1 cellular context compared by ENCODE assay signal in genomic region chr11:130314749-130315285, GRCh38.
TF ChIP-seq lines count a peak whose summit lies in the region.

Gene ZBTB44, minus strand, starts transcription at chr11:130314917. Its CDS starts 53,044 bp downstream, at chr11:130261873.

TF ChIP-seq in GM12878, 131 proteins besides CTCF, POLR2A, EP300 and RAD21 (continued from another document):
- no peak for TF ChIP-seq CBX3 (IDR thresholded peaks at IDR 0.05; ENCODE audit: borderline replicate concordance, low read depth)
- TF ChIP-seq MXI1 (IDR thresholded peaks at IDR 0.05; ENCODE audit: low read depth, low read length), result peak; percentile 66
- peak in 1 of 2 experiments; percentile 76; a peak in 2 of 4 replicates for TF ChIP-seq CEBPB (IDR thresholded peaks at IDR 0.05; ENCODE audit: borderline replicate concordance in 1 of 2, low read depth in 2 of 2, low read length in 2 of 2)
- TF ChIP-seq KDM1A (IDR thresholded peaks at IDR 0.05; ENCODE audit: borderline replicate concordance), result no peak
- TF ChIP-seq NKRF (conservative IDR thresholded peaks at IDR 0.05), result no peak
- TF ChIP-seq ZNF217 (IDR thresholded peaks at IDR 0.05), result no peak
- TF ChIP-seq PAX5 (IDR thresholded peaks at IDR 0.05; ENCODE audit: borderline replicate concordance, low read depth, low read length), result no peak
- no peak for TF ChIP-seq SREBF2 (IDR thresholded peaks at IDR 0.05; ENCODE audit: low read length)
- no peak for TF ChIP-seq IKZF1 (conservative IDR thresholded peaks at IDR 0.05)
- peak; percentile 22; the same call in 1 of the 2 replicates for TF ChIP-seq POLR2AphosphoS2 (IDR thresholded peaks at IDR 0.05; ENCODE audit: low read depth, low read length)
